Comparison of ENCODE assay signal across 8 cellular contexts in genomic region chr3:45593708-45594601, GRCh38. TPM values are rescaled to one million over a fixed set of nuclear protein-coding genes. Genes with fewer than 3 reads are reported as not detected.
DNase-seq lines count a peak whose midpoint lies in the region; ATAC-seq and TF ChIP-seq lines count a peak whose summit lies in the region.

No MANE protein-coding gene starts in this region.

- H3K36me3 ChIP-seq in mesenchymal stem cell (ENCODE audit: control insufficient read depth in 1 of 2, insufficient read depth in 2 of 2, low read depth in 1 of 2, low read length in 2 of 2): peaks cover 0 to 6% of the 10 kb centered on the region in 2 experiments

- CTCF ChIA-PET in AG04450 (lab: Charles Lee): interaction anchor here (2.1 kb wide), 1 partner anchor 62 kb away, joined by 5 read pairs; no protein-coding TSS in a partner anchor
- CTCF ChIA-PET in activated CD4-positive, alpha-beta memory T cell treated with anti-CD3 and anti-CD28 coated beads, Interleukin-2, amount 10 ng/mL, durations not matched to agents 7 days and 5 days (lab: Charles Lee): interaction anchor here (1.1 to 3.2 kb wide), 3 partner anchors 62 to 552 kb away, joined by 4 to 16 read pairs (median 9); no protein-coding TSS in a partner anchor

- peak overlapping the region; percentile 88 for H3K9ac ChIP-seq in mesenchymal stem cell (ENCODE audit: low read length)

- H3K27ac Mint-ChIP-seq in activated CD4-positive, alpha-beta memory T cell treated with anti-CD3 and anti-CD28 coated beads, Interleukin-2, amount 10 ng/mL, durations not matched to agents 7 days and 5 days: peak overlapping the region; percentile 81
- H3K27ac Mint-ChIP-seq in effector memory CD8-positive, alpha-beta T cell: peak overlapping the region; percentile 89 to 94

- H2AK5ac ChIP-seq in mesenchymal stem cell (ENCODE audit: low read length, severe bottlenecking): no peak overlapping the region

- peak overlapping the region; percentile 98 for H4K8ac ChIP-seq in mesenchymal stem cell (ENCODE audit: low read length)

- TF ChIP-seq CTCF in AG04450 (IDR thresholded peaks at IDR 0.05; ENCODE audit: low read depth, low read length): no peak

- H3K4me1 Mint-ChIP-seq in activated CD4-positive, alpha-beta memory T cell treated with anti-CD3 and anti-CD28 coated beads, Interleukin-2, amount 10 ng/mL, durations not matched to agents 7 days and 5 days: peaks cover 54% of the 10 kb centered on the region
- peaks cover 50 to 51% of the 10 kb centered on the region in 2 donors for H3K4me1 Mint-ChIP-seq in effector memory CD8-positive, alpha-beta T cell (ENCODE audit: low read depth in 2 of 2)

- no peak overlapping the region for H2BK5ac ChIP-seq in mesenchymal stem cell (ENCODE audit: low read depth, low read length, poor library complexity, severe bottlenecking)

- H3K18ac ChIP-seq in mesenchymal stem cell (ENCODE audit: low read depth in 1 of 2, low read length in 2 of 2): peak overlapping the region; percentile 94

- H2AFZ ChIP-seq in mesenchymal stem cell (ENCODE audit: low read depth, low read length): peak overlapping the region; percentile 60

- H3K4ac ChIP-seq in mesenchymal stem cell (ENCODE audit: low read depth in 1 of 2, low read length in 2 of 2): peak overlapping the region; percentile 68 to 71

- DNase-seq in AG04450 (ENCODE audit: low read depth, low spot score): no peak
- DNase-seq in NCI-H510A treated with DMSO at 0.1 percent for 48 hours (lab: John Stamatoyannopoulos, UW): peak; percentile 40
- DNase-seq in activated CD4-positive, alpha-beta memory T cell treated with anti-CD3 and anti-CD28 coated beads, Interleukin-2, amount 10 ng/mL, durations not matched to agents 7 days and 5 days: peak; percentile 79
- peak; percentile 56 to 65 (median 62) for DNase-seq in effector memory CD8-positive, alpha-beta T cell
- peak; percentile 74 for DNase-seq in mesenchymal stem cell
- DNase-seq in stimulated activated CD8-positive, alpha-beta memory T cell treated with anti-CD3 and anti-CD28 coated beads, Interleukin-2, amount 100 ng/mL, for 1 hour (ENCODE audit: low read depth in 2 of 2): peak; percentile 39 to 41

- H2BK120ac ChIP-seq in mesenchymal stem cell (ENCODE audit: low read depth, low read length): peak overlapping the region; percentile 64

- H3K4me1 ChIP-seq in mesenchymal stem cell (ENCODE audit: control insufficient read depth, insufficient read depth, low read depth, low read length): peaks cover 38% of the 10 kb centered on the region

- peak; percentile 35 for ATAC-seq in HG03064 (IDR thresholded peaks at IDR 0.05; ENCODE audit: low read depth, unreplicated experiment)
- peak; percentile 84 for ATAC-seq in effector memory CD8-positive, alpha-beta T cell (replicated peaks)

- H3K27ac ChIP-seq in AG04450 (ENCODE audit: low read depth, low read length): peak overlapping the region; percentile 70
- H3K27ac ChIP-seq in mesenchymal stem cell (ENCODE audit: low read length, poor library complexity, severe bottlenecking): peak overlapping the region; percentile 45

- H3K27me3 ChIP-seq in AG04450 (ENCODE audit: control insufficient read depth, insufficient read depth, low read length) (no peaks in the 10 kb centered on the region), mesenchymal stem cell (ENCODE audit: control insufficient read depth in 1 of 2, insufficient read depth in 1 of 2, low read length in 2 of 2) (no peaks in the 10 kb centered on the region)

- WGBS in mesenchymal stem cell: 1% methylated on average over 93 of the region's 101 CpGs

- peak; percentile 64 for TF ChIP-seq POLR2A in GM18526 (IDR thresholded peaks at IDR 0.05; ENCODE audit: extremely low read depth, insufficient read length)

- H3K4me2 ChIP-seq in mesenchymal stem cell (ENCODE audit: low read length, poor library complexity, severe bottlenecking): peak overlapping the region; percentile 68

- peaks cover 33% of the 10 kb centered on the region for H3K36me3 Mint-ChIP-seq in activated CD4-positive, alpha-beta memory T cell treated with anti-CD3 and anti-CD28 coated beads, Interleukin-2, amount 10 ng/mL, durations not matched to agents 7 days and 5 days (ENCODE audit: low read depth)
- peaks cover 14% of the 10 kb centered on the region for H3K36me3 Mint-ChIP-seq in effector memory CD8-positive, alpha-beta T cell (ENCODE audit: insufficient read depth)

- no peaks in the 10 kb centered on the region for H3K9me3 Mint-ChIP-seq in activated CD4-positive, alpha-beta memory T cell treated with anti-CD3 and anti-CD28 coated beads, Interleukin-2, amount 10 ng/mL, durations not matched to agents 7 days and 5 days
- H3K9me3 Mint-ChIP-seq in effector memory CD8-positive, alpha-beta T cell: no peaks in the 10 kb centered on the region

- H3K79me1 ChIP-seq in mesenchymal stem cell (replicated peaks; ENCODE audit: low read length, poor library complexity, severe bottlenecking): peaks cover 2% of the 10 kb centered on the region

- H3K27me3 Mint-ChIP-seq in activated CD4-positive, alpha-beta memory T cell treated with anti-CD3 and anti-CD28 coated beads, Interleukin-2, amount 10 ng/mL, durations not matched to agents 7 days and 5 days: peaks cover 5% of the 10 kb centered on the region
- no peaks in the 10 kb centered on the region for H3K27me3 Mint-ChIP-seq in effector memory CD8-positive, alpha-beta T cell

- peak overlapping the region; percentile 72 for H3K4me3 ChIP-seq in AG04450 (ENCODE audit: low read depth, low read length)
- peak overlapping the region; percentile 74 to 87 for H3K4me3 ChIP-seq in mesenchymal stem cell (ENCODE audit: insufficient read depth in 1 of 2, low read depth in 1 of 2, low read length in 2 of 2)

- H3K9me3 ChIP-seq in AG04450 (ENCODE audit: control insufficient read depth, insufficient read depth, low read length): peaks cover 4% of the 10 kb centered on the region; the same call in 1 of the 2 replicates
- H3K9me3 ChIP-seq in mesenchymal stem cell (ENCODE audit: control insufficient read depth, low read length): no peaks in the 10 kb centered on the region

- H4K91ac ChIP-seq in mesenchymal stem cell (ENCODE audit: low read length): peak overlapping the region; percentile 78

- H2BK15ac ChIP-seq in mesenchymal stem cell (ENCODE audit: low read depth, poor library complexity, severe bottlenecking): peak overlapping the region; percentile 85

- H3K14ac ChIP-seq in mesenchymal stem cell (ENCODE audit: low read length in 2 of 2): peak overlapping the region in 1 of 2 experiments; percentile 84

- H3K4me3 Mint-ChIP-seq in activated CD4-positive, alpha-beta memory T cell treated with anti-CD3 and anti-CD28 coated beads, Interleukin-2, amount 10 ng/mL, durations not matched to agents 7 days and 5 days: peak overlapping the region; percentile 89
- peak overlapping the region; percentile 84 to 89 for H3K4me3 Mint-ChIP-seq in effector memory CD8-positive, alpha-beta T cell

- POLR2A ChIA-PET in AG04450 (lab: Yijun Ruan, JAX): interaction anchor here (1.2 kb wide), 1 partner anchor 66 kb away, joined by 3 read pairs; no protein-coding TSS in a partner anchor
- POLR2A ChIA-PET in activated CD4-positive, alpha-beta memory T cell treated with anti-CD3 and anti-CD28 coated beads, Interleukin-2, amount 10 ng/mL, durations not matched to agents 7 days and 5 days (lab: Charles Lee): interaction anchor here (0.8 to 1.6 kb wide), 6 partner anchors 9 to 96 kb away, joined by 3 to 12 read pairs (median 4); partner anchors contain the start of gene SACM1L

- H2BK12ac ChIP-seq in mesenchymal stem cell (ENCODE audit: low read length in 2 of 2): peak overlapping the region in 1 of 2 experiments; percentile 85

- H3K23ac ChIP-seq in mesenchymal stem cell (ENCODE audit: low read length in 2 of 2): peak overlapping the region; percentile 30 to 38

RNA-seq across cellular contexts. Expression of gene LIMD1, which starts 0.6 kb away (rescaled TPM):
- 20.7 and 24.3 TPM in 2 replicates for polyA plus RNA-seq in AG04450 (2011; rRNA removed)
- polyA minus RNA-seq in AG04450 (2011; rRNA and poly(A)+ RNA removed): 62.8 and 81.7 TPM in 2 replicates
- total RNA-seq in activated CD4-positive, alpha-beta memory T cell treated with anti-CD3 and anti-CD28 coated beads, Interleukin-2, amount 10 ng/mL, durations not matched to agents 7 days and 5 days: 10 to 100 TPM; 39.9 to 41.0 TPM
- 9.4 TPM for polyA plus RNA-seq in mesenchymal stem cell (2013, experiment 1 of 2)
- 8.4 TPM for polyA plus RNA-seq in mesenchymal stem cell (2013, experiment 2 of 2)
